In the genomic region with DNA sequence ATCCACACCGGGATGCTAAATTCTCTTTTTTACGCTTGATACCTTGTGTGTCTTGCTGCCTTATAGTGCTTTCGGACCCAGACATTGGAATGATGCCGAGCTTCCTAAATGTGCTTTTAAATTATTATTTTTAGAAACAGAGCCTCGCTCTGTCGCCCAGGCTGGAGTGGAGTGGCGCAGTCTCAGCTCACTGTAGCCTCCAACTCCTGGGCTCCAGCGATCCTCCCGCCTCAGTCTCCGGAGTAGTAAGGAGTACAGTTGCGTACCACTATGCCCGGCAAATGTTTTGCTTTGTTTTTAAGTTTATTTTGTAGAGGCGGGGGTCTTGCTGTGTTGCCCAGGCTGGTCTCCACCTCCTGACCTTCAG, we compare ENCODE assay signal across 8 cellular contexts. TPM values are rescaled to one million over a fixed set of nuclear protein-coding genes. Genes with fewer than 3 reads are reported as not detected.
DNase-seq lines count a peak whose midpoint lies in the region; ATAC-seq, FAIRE-seq and TF ChIP-seq lines count a peak whose summit lies in the region.

No MANE protein-coding gene starts in this region.

- H3K4me1 ChIP-seq in Panc1 (ENCODE audit: control insufficient read depth, insufficient read depth, low read length) (no peaks in the 10 kb centered on the region), neutrophil (ENCODE audit: control insufficient read depth in 1 of 2, insufficient read depth in 1 of 2, low read depth in 1 of 2, low read length in 1 of 2) (peaks cover 12 to 13% of the 10 kb centered on the region in 2 experiments)

- ATAC-seq in Panc1: peak; percentile 32; the same call in 1 of the 2 replicates
- ATAC-seq in GM21825 (IDR thresholded peaks at IDR 0.05; ENCODE audit: unreplicated experiment): no peak
- ATAC-seq in HG03460 (IDR thresholded peaks at IDR 0.05; ENCODE audit: unreplicated experiment): no peak

- DNase-seq in CD14-positive monocyte (ENCODE audit: low spot score) (no peak), Panc1 (ENCODE audit: low read depth, low spot score) (no peak), epithelial cell of proximal tubule (ENCODE audit: low read depth) (no peak), H54 (ENCODE audit: insufficient read length, low spot score) (no peak), frontal cortex (ENCODE audit: low spot score in 2 of 2) (no peak)

- peaks cover 0 to 18% (median 6%) of the 10 kb centered on the region in 7 donors for H3K9me3 Mint-ChIP-seq in CD14-positive monocyte

- CTCF ChIA-PET in Panc1 (lab: Charles Lee): no interaction called here

- no TSS peak for BruUV-seq in Panc1 (replicated peaks; lab: Mats Ljungman, UMichigan)

- H3K36me3 Mint-ChIP-seq in CD14-positive monocyte: no peaks in the 10 kb centered on the region

- H3K4me1 Mint-ChIP-seq in CD14-positive monocyte: peaks cover 13% of the 10 kb centered on the region

- FAIRE-seq in H54 (lab: Jason Lieb, UNC): no peak
- no peak for FAIRE-seq in frontal cortex (lab: Jason Lieb, UNC)

- TF ChIP-seq POLR2A in H54 (IDR thresholded peaks at IDR 0.05; ENCODE audit: low read depth, low read length): no peak

- in situ Hi-C loops in Panc1 (cut with HindIII; ENCODE audit: low pct_unique_long_range_greater_than_20kb, low sequenced_read_pairs): no loop called here

- TF ChIP-seq CTCF in CD14-positive monocyte (IDR thresholded peaks at IDR 0.05): no peak
- no peak for TF ChIP-seq CTCF in Panc1 (IDR thresholded peaks at IDR 0.05)
- TF ChIP-seq CTCF in epithelial cell of proximal tubule (conservative IDR thresholded peaks at IDR 0.05; ENCODE audit: low read depth, low read length): no peak
- TF ChIP-seq CTCF in neutrophil (IDR thresholded peaks at IDR 0.05): no peak

- H3K27ac ChIP-seq in Panc1 (ENCODE audit: low read length) (no peak overlapping the region), neutrophil (no peak overlapping the region)

- H3K27ac Mint-ChIP-seq in CD14-positive monocyte: peak overlapping the region in 2 of 7 donors; percentile 6 to 52

- H3K36me3 ChIP-seq in Panc1 (ENCODE audit: control insufficient read depth, insufficient read depth, low read length): no peaks in the 10 kb centered on the region
- no peaks in the 10 kb centered on the region for H3K36me3 ChIP-seq in neutrophil

- peak overlapping the region; percentile 77 to 85 for H3K4me3 Mint-ChIP-seq in CD14-positive monocyte

- no peaks in the 10 kb centered on the region for H3K9me3 ChIP-seq in Panc1 (ENCODE audit: control insufficient read depth, insufficient read depth, low read depth, low read length)
- H3K9me3 ChIP-seq in neutrophil: no peaks in the 10 kb centered on the region

- POLR2A ChIA-PET in Panc1 (lab: Charles Lee): no interaction called here

- H3K4me3 ChIP-seq in Panc1 (ENCODE audit: low read depth in 2 of 2, low read length in 2 of 2): peak overlapping the region; percentile 48 to 51
- H3K4me3 ChIP-seq in epithelial cell of proximal tubule (ENCODE audit: low read depth, low read length): peak overlapping the region; percentile 66
- peak overlapping the region; percentile 66 to 68 for H3K4me3 ChIP-seq in neutrophil (ENCODE audit: low read depth in 1 of 2, low read length in 1 of 2)

- intact Hi-C loops in CD14-positive monocyte (cut with micrococcal nuclease): no loop called here
- intact Hi-C loops in Panc1 (cut with micrococcal nuclease; ENCODE audit: unreplicated experiment): no loop called here

- H3K27me3 Mint-ChIP-seq in CD14-positive monocyte (ENCODE audit: low read depth in 3 of 3): peaks cover 40 to 66% (median 55%) of the 10 kb centered on the region in 3 donors

- peaks cover 13% of the 10 kb centered on the region for H3K27me3 ChIP-seq in Panc1 (ENCODE audit: control insufficient read depth, insufficient read depth, low read length)
- H3K27me3 ChIP-seq in neutrophil: peaks cover 70% of the 10 kb centered on the region

RNA-seq across cellular contexts. Expression of a gene that starts 0.5 kb away (rescaled TPM):
- not detected for polyA plus RNA-seq in CD14-positive monocyte
- total RNA-seq in Panc1 (2021; ENCODE audit: unreplicated experiment) (0.10 TPM), epithelial cell of proximal tubule (0.40 and 0.87 TPM in 2 replicates), frontal cortex (32.6 TPM)
- polyA plus RNA-seq in Panc1 (2012; ENCODE audit: insufficient read length): not detected

RNA-seq across cellular contexts. Expression of a gene that starts 31.2 kb away (rescaled TPM):
- 1 to 10 TPM; 2.3 to 3.7 TPM for polyA plus RNA-seq in CD14-positive monocyte
- 12.4 TPM for total RNA-seq in Panc1 (2021; ENCODE audit: unreplicated experiment)
- 14.2 TPM for polyA plus RNA-seq in Panc1 (2012; ENCODE audit: insufficient read length)
- total RNA-seq in epithelial cell of proximal tubule: 10.2 and 10.8 TPM in 2 replicates
- total RNA-seq in frontal cortex: 9.4 TPM

Comparison
In these comparisons a context has a peak if more than half of its experiments do, and no peak if none do; other contexts are left out.
1. RNA of a gene that starts 0.5 kb away (total RNA-seq): 32.6 TPM in frontal cortex (single experiment); 0.40 to 0.87 TPM in epithelial cell of proximal tubule and 0.10 TPM in Panc1 (single experiment); every median in the first group is over 10 times any median in the second.
2. Peak in every context shown above with its lines, with median percentiles within 50 percentile points of each other: H3K4me3 ChIP-seq.